Comparison of ENCODE assay signal across 8 cellular contexts in the genomic region with DNA sequence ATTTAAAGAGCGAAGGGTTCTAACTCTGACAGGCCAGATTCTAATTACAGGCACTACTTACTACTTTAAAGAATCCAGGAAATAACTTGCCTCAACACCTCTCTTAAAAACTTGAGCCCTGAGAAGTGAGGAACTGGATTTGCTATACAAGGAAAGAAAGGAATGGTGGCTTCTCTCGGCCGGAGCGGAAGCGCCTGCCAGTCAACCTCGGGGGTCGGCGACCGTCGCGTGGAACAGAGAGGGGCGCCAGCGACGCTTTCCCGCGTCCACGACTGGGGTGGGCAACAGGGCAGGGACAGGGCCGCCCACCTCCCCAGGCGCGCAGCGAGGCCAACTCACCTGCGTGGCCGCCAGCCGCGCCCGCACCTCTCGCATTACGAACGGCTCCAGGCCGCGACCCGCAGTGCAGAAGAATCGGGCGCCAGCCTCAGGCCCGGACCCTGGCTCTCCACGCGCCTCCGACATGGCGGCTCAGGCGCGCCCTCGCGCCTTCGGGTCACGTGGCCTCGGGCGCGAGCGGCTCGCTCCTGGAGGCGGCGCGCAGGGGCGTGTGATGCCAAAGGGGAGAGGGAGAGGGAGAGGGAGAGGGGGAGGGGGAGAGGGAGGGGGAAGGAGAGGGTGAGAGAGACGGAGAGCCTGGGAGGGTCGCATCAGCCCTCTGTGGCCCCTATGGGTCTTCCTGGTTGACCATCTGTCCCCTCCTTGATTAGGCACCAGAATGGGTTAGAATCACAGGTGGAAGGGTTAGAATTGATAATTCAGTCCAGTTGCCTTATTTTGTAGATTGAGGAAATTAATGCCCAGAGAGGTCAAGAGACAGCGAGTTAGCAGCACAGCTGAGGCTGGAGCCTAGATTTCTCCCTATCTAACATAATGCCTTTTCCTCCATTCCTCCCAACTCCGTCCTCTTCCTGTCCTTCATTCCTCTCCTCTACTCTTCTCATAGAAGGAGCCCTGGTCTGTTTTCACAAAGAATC. TPM values are rescaled to one million over a fixed set of nuclear protein-coding genes. Genes with fewer than 3 reads are reported as not detected.
DNase-seq lines count a peak whose midpoint lies in the region; ATAC-seq, FAIRE-seq and TF ChIP-seq lines count a peak whose summit lies in the region.

A gene with protein sequence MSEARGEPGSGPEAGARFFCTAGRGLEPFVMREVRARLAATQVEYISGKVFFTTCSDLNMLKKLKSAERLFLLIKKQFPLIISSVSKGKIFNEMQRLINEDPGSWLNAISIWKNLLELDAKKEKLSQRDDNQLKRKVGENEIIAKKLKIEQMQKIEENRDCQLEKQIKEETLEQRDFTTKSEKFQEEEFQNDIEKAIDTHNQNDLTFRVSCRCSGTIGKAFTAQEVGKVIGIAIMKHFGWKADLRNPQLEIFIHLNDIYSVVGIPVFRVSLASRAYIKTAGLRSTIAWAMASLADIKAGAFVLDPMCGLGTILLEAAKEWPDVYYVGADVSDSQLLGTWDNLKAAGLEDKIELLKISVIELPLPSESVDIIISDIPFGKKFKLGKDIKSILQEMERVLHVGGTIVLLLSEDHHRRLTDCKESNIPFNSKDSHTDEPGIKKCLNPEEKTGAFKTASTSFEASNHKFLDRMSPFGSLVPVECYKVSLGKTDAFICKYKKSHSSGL (minus strand): TSS at position 484 of the 977 bp plus-strand sequence. CDS start 19 bp downstream, at position 465.

- H3K4ac ChIP-seq in H1 (replicated peaks; ENCODE audit: insufficient read length, low read depth, low read length) (peak within 1 kb of the TSS; percentile 80), mesendoderm (ENCODE audit: low read depth, low read length) (peak within 1 kb of the TSS; percentile 89)

- peak within 1 kb of the TSS; percentile 82 to 93 (median 86) for H3K9ac ChIP-seq in H1 (replicated peaks in 1 of 4; ENCODE audit: extremely low read depth in 1 of 4, low read depth in 3 of 4, low read length in 3 of 4)
- H3K9ac ChIP-seq in mesendoderm (ENCODE audit: low read length) = peak within 1 kb of the TSS; percentile 84

- H2BK120ac ChIP-seq in H1 (replicated peaks; ENCODE audit: low read depth, low read length) = no peak within 1 kb of the TSS
- no peak within 1 kb of the TSS for H2BK120ac ChIP-seq in mesendoderm (ENCODE audit: low read depth, low read length)

- peak within 1 kb of the TSS; percentile 93 for H3K4me3 ChIP-seq in CD4-positive, CD25-positive, alpha-beta regulatory T cell (ENCODE audit: low read depth, low read length)
- H3K4me3 ChIP-seq in H1 (ENCODE audit: extremely low read depth in 1 of 4, insufficient read depth in 2 of 4, low read depth in 3 of 4, low read length in 4 of 4) (peak within 1 kb of the TSS; percentile 65 to 86 (median 70)), mesendoderm (ENCODE audit: low read length) (peak within 1 kb of the TSS; percentile 62)

- peak within 1 kb of the TSS; percentile 61 for H3K27ac ChIP-seq in CD4-positive, CD25-positive, alpha-beta regulatory T cell (ENCODE audit: insufficient read depth, low read length, poor library complexity, severe bottlenecking)
- H3K27ac ChIP-seq in H1 (ENCODE audit: low read depth, low read length) (peak within 1 kb of the TSS; percentile 78), mesendoderm (ENCODE audit: low read depth, low read length) (no peak within 1 kb of the TSS)

- no peak for TF ChIP-seq RAD21 in H1 (IDR thresholded peaks at IDR 0.05 in 1 of 2, conservative IDR thresholded peaks at IDR 0.05 in 1 of 2; ENCODE audit: low read depth in 2 of 2, low read length in 2 of 2)

- H3K27ac Mint-ChIP-seq in CD4-positive, CD25-positive, alpha-beta regulatory T cell = peak within 1 kb of the TSS; percentile 93 to 97 (median 96)

- H3K4me1 Mint-ChIP-seq in CD4-positive, CD25-positive, alpha-beta regulatory T cell = peaks cover 26 to 77% (median 51%) of the 10 kb centered on the region in 4 donors

- TF ChIP-seq POLR2A in H1 (IDR thresholded peaks at IDR 0.05; ENCODE audit: control extremely low read depth in 1 of 2, low read depth in 2 of 2, low read length in 2 of 2) = peak; percentile 93 to 96

- H2BK12ac ChIP-seq in H1 (ENCODE audit: low read depth, low read length) = no peak within 1 kb of the TSS

- H3K27me3 ChIP-seq in CD4-positive, CD25-positive, alpha-beta regulatory T cell (ENCODE audit: control insufficient read depth, insufficient read depth, low read length) = peaks cover 2% of the 10 kb centered on the region
- no peaks in the 10 kb centered on the region for H3K27me3 ChIP-seq in H1 (replicated peaks in 1 of 4; ENCODE audit: control insufficient read depth in 3 of 4, extremely low read depth in 1 of 4, insufficient read depth in 3 of 4, low read length in 3 of 4)
- no peaks in the 10 kb centered on the region for H3K27me3 ChIP-seq in mesendoderm (ENCODE audit: insufficient read depth, low read length, poor library complexity)

- POLR2A ChIA-PET in activated CD8-positive, alpha-beta memory T cell treated with anti-CD3 and anti-CD28 coated beads for 36 hours (lab: Charles Lee) = no interaction called here
- POLR2A ChIA-PET in H1 (lab: Charles Lee; ENCODE audit: partially characterized antibody) = interaction anchor here (0.6 to 1.1 kb wide), 3 partner anchors 9 to 93 kb away, joined by 3 to 5 read pairs (median 3); no protein-coding TSS in a partner anchor

- TF ChIP-seq CTCF in H1 (IDR thresholded peaks at IDR 0.05; ENCODE audit: control extremely low read depth in 1 of 3, insufficient read depth in 1 of 3, low read depth in 1 of 3, low read length in 3 of 3) = no peak

- peak within 1 kb of the TSS; percentile 90 to 100 (median 96) for H3K4me3 Mint-ChIP-seq in CD4-positive, CD25-positive, alpha-beta regulatory T cell

- H3K36me3 Mint-ChIP-seq in CD4-positive, CD25-positive, alpha-beta regulatory T cell = no peaks in the 10 kb centered on the region

- peak within 1 kb of the TSS; percentile 60 for H4K5ac ChIP-seq in H1 (ENCODE audit: insufficient read length, low read depth, low read length)
- H4K5ac ChIP-seq in mesendoderm (ENCODE audit: low read length) = no peak within 1 kb of the TSS

- ATAC-seq in CD4-positive, CD25-positive, alpha-beta regulatory T cell (ENCODE audit: low read depth in 2 of 2) = peak; percentile 60 to 75
- ATAC-seq in GM19328 (IDR thresholded peaks at IDR 0.05; ENCODE audit: unreplicated experiment) (peak; percentile 77), HG03460 (IDR thresholded peaks at IDR 0.05; ENCODE audit: unreplicated experiment) (peak; percentile 76)

- no peak within 1 kb of the TSS for H2BK20ac ChIP-seq in H1 (ENCODE audit: low read length)

- H3K23ac ChIP-seq in H1 (ENCODE audit: insufficient read length) (no peak within 1 kb of the TSS), mesendoderm (ENCODE audit: low read length) (no peak within 1 kb of the TSS)

- no peaks in the 10 kb centered on the region for H3K9me3 Mint-ChIP-seq in CD4-positive, CD25-positive, alpha-beta regulatory T cell

- H4K8ac ChIP-seq in H1 (ENCODE audit: extremely low read depth, insufficient read depth, low read length) (peak within 1 kb of the TSS; percentile 98; the same call in 1 of the 2 replicates), mesendoderm (ENCODE audit: low read depth, low read length) (no peak within 1 kb of the TSS)

- no peaks in the 10 kb centered on the region for H3K36me3 ChIP-seq in CD4-positive, CD25-positive, alpha-beta regulatory T cell (ENCODE audit: control insufficient read depth, insufficient read depth, low read length)
- H3K36me3 ChIP-seq in H1 (ENCODE audit: control insufficient read depth in 2 of 4, insufficient read depth in 4 of 4, low read length in 3 of 4) (peaks cover 0 to 5% (median 2%) of the 10 kb centered on the region in 4 experiments; a peak in 3 of 8 replicates), mesendoderm (ENCODE audit: control insufficient read depth, insufficient read depth, low read length) (no peaks in the 10 kb centered on the region)

- no peak within 1 kb of the TSS for H2BK15ac ChIP-seq in H1 (ENCODE audit: low read length)
- H2BK15ac ChIP-seq in mesendoderm (replicated peaks; ENCODE audit: low read depth) = no peak within 1 kb of the TSS

- H3K79me1 ChIP-seq in H1 (ENCODE audit: low read depth, low read length) (0 out of 2 replicates have a peak, but pooled peaks cover 2% of the 10 kb centered on the region), mesendoderm (ENCODE audit: low read length) (peaks cover 4% of the 10 kb centered on the region)

- no peak for FAIRE-seq in H1 (lab: Jason Lieb, UNC)

- H4K91ac ChIP-seq in H1 (replicated peaks; ENCODE audit: insufficient read length, low read length) = peak within 1 kb of the TSS; percentile 97

- peak within 1 kb of the TSS; percentile 98; the same call in 1 of the 2 replicates for H3K18ac ChIP-seq in H1 (ENCODE audit: extremely low read depth, low read length)
- H3K18ac ChIP-seq in mesendoderm (ENCODE audit: low read length) = peak within 1 kb of the TSS; percentile 92

- peaks cover 0 to 4% of the 10 kb centered on the region in 2 experiments for H4K20me1 ChIP-seq in H1 (replicated peaks in 1 of 2; ENCODE audit: control insufficient read depth in 1 of 2, insufficient read depth in 2 of 2, low read length in 2 of 2)

- H2AK5ac ChIP-seq in H1 (ENCODE audit: low read depth, low read length) = no peak within 1 kb of the TSS
- H2AK5ac ChIP-seq in mesendoderm (ENCODE audit: low read length) = no peak within 1 kb of the TSS

- DNase-seq in CD4-positive, CD25-positive, alpha-beta regulatory T cell = peak; percentile 25 to 84 (median 56)
- DNase-seq in NCI-H82 (lab: John Stamatoyannopoulos, UW) (peak; percentile 89), H1 (ENCODE audit: low read depth in 1 of 2, low spot score in 2 of 2) (peak; percentile 43 to 86), mesendoderm (peak; percentile 94)
- DNase-seq in stimulated activated CD8-positive, alpha-beta memory T cell treated with anti-CD3 and anti-CD28 coated beads, Interleukin-12 subunit alpha, Interleukin-12 subunit beta, amount 100 ng/mL, for 4 hours (ENCODE audit: low read depth) = peak; percentile 45

- H3K56ac ChIP-seq in H1 (replicated peaks; ENCODE audit: insufficient read length, low read depth, low read length) = peak within 1 kb of the TSS; percentile 94
- H3K56ac ChIP-seq in mesendoderm (ENCODE audit: low read length) = peak within 1 kb of the TSS; percentile 95

- H2AFZ ChIP-seq in H1 (ENCODE audit: low read length) = 0 out of 2 replicates have a peak within 1 kb of the TSS, but pooled peaks have one; percentile 64

- H3K9me3 ChIP-seq in CD4-positive, CD25-positive, alpha-beta regulatory T cell (ENCODE audit: control insufficient read depth in 2 of 2, low read length in 2 of 2) = no peaks in the 10 kb centered on the region
- H3K9me3 ChIP-seq in H1 (ENCODE audit: insufficient read depth in 2 of 2, low read depth in 1 of 2, low read length in 1 of 2) = no peaks in the 10 kb centered on the region; a peak in 1 of 4 replicates

- peak in 1 of 2 experiments; percentile 59; a peak in 1 of 3 replicates for TF ChIP-seq EP300 in H1 (IDR thresholded peaks at IDR 0.05; ENCODE audit: borderline replicate concordance in 1 of 2, low read depth in 2 of 2, low read length in 2 of 2)

- H3K4me2 ChIP-seq in H1 (ENCODE audit: insufficient read depth in 1 of 2, low read depth in 2 of 2, low read length in 2 of 2) (peak within 1 kb of the TSS; percentile 68 to 69), mesendoderm (ENCODE audit: low read length) (peak within 1 kb of the TSS; percentile 68)

- H3K23me2 ChIP-seq in H1 (ENCODE audit: low read depth, low read length) = no peaks in the 10 kb centered on the region; the same call in 1 of the 2 replicates

- peaks cover 0 to 46% of the 10 kb centered on the region in 2 experiments; a peak in 2 of 4 replicates for H3K79me2 ChIP-seq in H1 (ENCODE audit: control insufficient read depth in 1 of 2, insufficient read depth in 2 of 2, low read length in 2 of 2)
- peaks cover 13% of the 10 kb centered on the region for H3K79me2 ChIP-seq in mesendoderm (ENCODE audit: control insufficient read depth, insufficient read depth, low read length)

- H3K4me1 ChIP-seq in CD4-positive, CD25-positive, alpha-beta regulatory T cell (ENCODE audit: control insufficient read depth, insufficient read depth, low read length, poor library complexity, severe bottlenecking) = peaks cover 21% of the 10 kb centered on the region
- peaks cover 2 to 4% (median 3%) of the 10 kb centered on the region in 4 experiments; a peak in 5 of 7 replicates for H3K4me1 ChIP-seq in H1 (replicated peaks in 1 of 4; ENCODE audit: control insufficient read depth in 3 of 4, insufficient read depth in 4 of 4, low read length in 3 of 4)
- H3K4me1 ChIP-seq in mesendoderm (ENCODE audit: control insufficient read depth, low read depth, low read length) = peaks cover 2% of the 10 kb centered on the region

- no peak within 1 kb of the TSS for H3K14ac ChIP-seq in H1 (ENCODE audit: insufficient read length)

- H2BK5ac ChIP-seq in H1 (ENCODE audit: low read depth, low read length) (peak within 1 kb of the TSS; percentile 92), mesendoderm (ENCODE audit: low read length) (peak within 1 kb of the TSS; percentile 51)

- CTCF ChIA-PET in activated CD8-positive, alpha-beta memory T cell treated with anti-CD3 and anti-CD28 coated beads for 36 hours (lab: Charles Lee) = no interaction called here
- CTCF ChIA-PET in H1 (lab: Charles Lee; ENCODE audit: partially characterized antibody) = interaction anchor here (0.7 to 1.0 kb wide), 2 partner anchors 10 to 46 kb away, joined by 3 read pairs; no protein-coding TSS in a partner anchor

- peaks cover 7% of the 10 kb centered on the region for H3K27me3 Mint-ChIP-seq in CD4-positive, CD25-positive, alpha-beta regulatory T cell

- 7% methylated on average over 34 of the region's 58 CpGs; no CpG with 5 or more reads in 1 of the 2 experiments for WGBS in H1 (ENCODE audit: extremely low coverage in 1 of 2, insufficient coverage in 1 of 2, insufficient read length in 1 of 2, insufficient replicate concordance in 2 of 2, low coverage in 1 of 2, low lambda C conversion rate in 2 of 2, missing lambda C conversion rate in 1 of 2), 2 experiments
- no CpG with 5 or more reads among the region's 58 CpGs for whole genome bisulfite sequencing in mesendoderm (ENCODE audit: extremely low coverage, insufficient coverage, low lambda C conversion rate)

RNA-seq across cellular contexts. Expression of the gene that starts here (rescaled TPM):
- total RNA-seq in CD4-positive, CD25-positive, alpha-beta regulatory T cell = 13.4 TPM
- 1 to 10 TPM; 5.3 to 6.5 (median 5.4) TPM for polyA plus RNA-seq in CD4-positive, CD25-positive, alpha-beta regulatory T cell
- total RNA-seq in activated CD8-positive, alpha-beta memory T cell treated with anti-CD3 and anti-CD28 coated beads for 36 hours = 10 to 100 TPM; 18.0 to 18.8 TPM
- total RNA-seq in H1 (2021; fragmentation: NEBNext Ultra II Directional; extraction: Animal tissue kit (Norgen Biotek cat#: 25700)) = 15.5 and 17.0 TPM in 2 replicates
- polyA plus RNA-seq in H1 (2011; rRNA removed) = 3.8 and 8.6 TPM in 2 replicates
- polyA plus RNA-seq in H1 (2011; cell fraction: cytosol; rRNA removed) = 11.7 TPM
- polyA plus RNA-seq in H1 (2011; cell fraction: nucleus; rRNA removed) = 6.5 TPM
- 8.9 to 17.8 TPM (median 11.4 TPM) in 4 replicates for polyA plus RNA-seq in H1 (2012, experiment 1 of 2)
- polyA plus RNA-seq in H1 (2012, experiment 2 of 2) = 1.7 TPM
- polyA plus RNA-seq in H1 (2013, experiment 1 of 2) = 15.0 TPM
- 15.6 TPM for polyA plus RNA-seq in H1 (2013, experiment 2 of 2)
- 10.1 and 12.9 TPM in 2 replicates for polyA minus RNA-seq in H1 (2011; rRNA and poly(A)+ RNA removed)
- 2.3 TPM for polyA minus RNA-seq in H1 (2011; cell fraction: cytosol; rRNA and poly(A)+ RNA removed)
- polyA minus RNA-seq in H1 (2011; cell fraction: nucleus; rRNA and poly(A)+ RNA removed) = 30.7 TPM
- polyA plus RNA-seq in mesendoderm (2013, experiment 1 of 2) = 13.5 TPM
- 13.2 TPM for polyA plus RNA-seq in mesendoderm (2013, experiment 2 of 2)
